Comparison of ENCODE assay signal across 18 cellular contexts in the genomic region with DNA sequence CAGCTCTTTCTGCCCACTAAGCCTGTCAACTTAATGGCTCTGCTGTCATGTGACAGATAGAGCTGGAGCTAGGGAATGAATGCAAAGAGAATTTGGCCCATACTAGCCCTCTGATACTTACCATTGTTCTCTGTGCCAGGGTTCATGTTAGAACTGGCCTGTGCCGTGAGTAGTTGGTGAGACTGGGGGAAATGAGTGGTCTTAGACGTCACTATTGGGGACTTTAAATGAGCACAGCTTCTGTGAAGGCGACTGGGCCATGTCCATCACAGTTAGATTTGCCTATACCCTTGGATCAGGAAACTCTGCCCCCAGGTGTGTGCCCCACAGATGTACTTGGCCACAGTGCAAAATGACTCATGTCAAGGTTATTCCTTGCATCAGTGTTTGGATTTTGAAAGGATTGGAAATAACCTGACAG.
DNase-seq lines count a peak whose midpoint lies in the region; ATAC-seq, FAIRE-seq and TF ChIP-seq lines count a peak whose summit lies in the region.
"Had no signal": no experiment of that assay in that cellular context is flagged by ENCODE, and none has a peak within 500 bp of the region (broad histone marks: within the 10 kb centered on the region; RNA-seq: fewer than 3 reads in every experiment).

No MANE protein-coding gene starts in this region.

- no peak overlapping the region for H2AFZ ChIP-seq in osteoblast (ENCODE audit: low read length)

- H3K27me3 ChIP-seq in heart left ventricle (no peaks in the 10 kb centered on the region), bronchial epithelial cell (ENCODE audit: control insufficient read depth, insufficient read depth, low read length) (no peaks in the 10 kb centered on the region), Peyer's patch (no peaks in the 10 kb centered on the region), testis (no peaks in the 10 kb centered on the region), osteoblast (ENCODE audit: insufficient read depth, low read length) (no peaks in the 10 kb centered on the region)
- H3K27me3 ChIP-seq: esophagus muscularis mucosa had no signal

- peaks cover 55% of the 10 kb centered on the region for H3K79me2 ChIP-seq in osteoblast (ENCODE audit: insufficient read depth, low read length)

- H3K27ac ChIP-seq in heart left ventricle (peak overlapping the region in 8 of 12 donors; percentile 32 to 60 (median 48)), Peyer's patch (peak overlapping the region in 1 of 4 donors; percentile 46), testis (no peak overlapping the region), osteoblast (ENCODE audit: low read depth, low read length) (no peak overlapping the region)
- H3K27ac ChIP-seq: C4-2B, esophagus muscularis mucosa had no signal

- H4K20me1 ChIP-seq in osteoblast (ENCODE audit: insufficient read depth, low read length) = peaks cover 25% of the 10 kb centered on the region

- peak; percentile 5 to 29 (median 12) for ATAC-seq in heart left ventricle
- peak; percentile 10 for ATAC-seq in left colon
- ATAC-seq: naive thymus-derived CD8-positive, alpha-beta T cell had no signal

- no peak overlapping the region for H3K4me2 ChIP-seq in osteoblast (ENCODE audit: insufficient read depth, low read length)

- H3K9me3 ChIP-seq in heart left ventricle = no peaks in the 10 kb centered on the region
- H3K9me3 ChIP-seq in Peyer's patch = no peaks in the 10 kb centered on the region
- H3K9me3 ChIP-seq in testis = no peaks in the 10 kb centered on the region
- H3K9me3 ChIP-seq in osteoblast (ENCODE audit: low read depth, low read length) = no peaks in the 10 kb centered on the region
- H3K9me3 ChIP-seq: esophagus muscularis mucosa had no signal

- TF ChIP-seq CTCF in heart left ventricle (IDR thresholded peaks at IDR 0.05) (no peak), bronchial epithelial cell (IDR thresholded peaks at IDR 0.05; ENCODE audit: insufficient read depth, low read length, severe bottlenecking) (no peak), Peyer's patch (IDR thresholded peaks at IDR 0.05) (no peak), testis (IDR thresholded peaks at IDR 0.05) (no peak), osteoblast (IDR thresholded peaks at IDR 0.05; ENCODE audit: extremely low read depth, low read depth, low read length) (no peak)

- FAIRE-seq in bronchial epithelial cell (lab: Jason Lieb, UNC) = no peak
- FAIRE-seq: small intestine had no signal

- DNase-seq in heart left ventricle = no peak
- no peak for DNase-seq in cardiac septum (ENCODE audit: low spot score)
- peak; percentile 95 for DNase-seq in bronchial epithelial cell (ENCODE audit: low read depth)
- no peak for DNase-seq in left colon
- DNase-seq in Peyer's patch = no peak
- no peak for DNase-seq in testis
- no peak for DNase-seq in osteoblast (ENCODE audit: insufficient read length, low spot score, missing footprints)
- no peak for DNase-seq in stimulated activated CD4-positive, alpha-beta T cell treated with anti-CD3 and anti-CD28 coated beads, Interleukin-4, amount 100 ng/mL, for 24 hours
- DNase-seq: activated B cell treated with CpG ODN at 0.5 μM for 24 hours; activated CD4-positive, alpha-beta memory T cell treated with anti-CD3 and anti-CD28 coated beads for 36 hours; caudate nucleus; HFFc6; naive thymus-derived CD8-positive, alpha-beta T cell; posterior cingulate gyrus; stimulated activated CD4-positive, alpha-beta T cell treated with anti-CD3 and anti-CD28 coated beads, Interleukin-2, amount 100 ng/mL, for 48 hours had no signal

- intact Hi-C loops in heart left ventricle (cut with DNase I) (loop anchor here in 3 of 10 donors (5.0 to 10.0 kb wide), 2 partner anchors 121 to 241 kb away; partner anchors contain the start of gene PTPRG (in 2 of the 3)), cardiac septum (cut with DNase I) (no loop called here), left colon (cut with DNase I, micrococcal nuclease) (no loop called here), testis (cut with DNase I; ENCODE audit: low total_unique reads) (no loop called here)

- peaks cover 0 to 5% (median 0%) of the 10 kb centered on the region in 9 donors for H3K36me3 ChIP-seq in heart left ventricle
- no peaks in the 10 kb centered on the region for H3K36me3 ChIP-seq in bronchial epithelial cell (ENCODE audit: control insufficient read depth, insufficient read depth, low read length)
- no peaks in the 10 kb centered on the region for H3K36me3 ChIP-seq in Peyer's patch
- H3K36me3 ChIP-seq in testis (ENCODE audit: low read depth, missing control alignments) = no peaks in the 10 kb centered on the region
- no peaks in the 10 kb centered on the region for H3K36me3 ChIP-seq in osteoblast (ENCODE audit: insufficient read depth, low read length)
- H3K36me3 ChIP-seq: esophagus muscularis mucosa had no signal

- peaks cover 5 to 64% (median 30%) of the 10 kb centered on the region in 12 donors for H3K4me1 ChIP-seq in heart left ventricle
- H3K4me1 ChIP-seq in Peyer's patch = peaks cover 0 to 13% (median 3%) of the 10 kb centered on the region in 4 donors
- H3K4me1 ChIP-seq in testis = peaks cover 14% of the 10 kb centered on the region
- H3K4me1 ChIP-seq in osteoblast (ENCODE audit: insufficient read depth, low read length) = peaks cover 5% of the 10 kb centered on the region

- H3K4me3 ChIP-seq in heart left ventricle (peak overlapping the region in 2 of 12 donors; percentile 1 to 36), bronchial epithelial cell (ENCODE audit: low read depth, low read length) (no peak overlapping the region), Peyer's patch (no peak overlapping the region), testis (no peak overlapping the region), osteoblast (ENCODE audit: insufficient read depth, low read length) (no peak overlapping the region)
- H3K4me3 ChIP-seq: esophagus muscularis mucosa had no signal

- TF ChIP-seq POLR2A in heart left ventricle (IDR thresholded peaks at IDR 0.05) (no peak), Peyer's patch (IDR thresholded peaks at IDR 0.05) (no peak), testis (IDR thresholded peaks at IDR 0.05) (no peak)

- 59 to 82% (median 71%) methylated on average over 3 of the region's 3 CpGs for WGBS in heart left ventricle, 4 donors
- 87 to 89% methylated on average over 3 of the region's 3 CpGs for WGBS in testis, 2 donors

Comparison
In these comparisons a context has a peak if more than half of its experiments do, and no peak if none do; other contexts are left out.
1. H3K27ac ChIP-seq: peak in heart left ventricle (8 of 12); none in testis (0 of 2) and osteoblast (single experiment).